In genomic region chr2:127174977-127175376, GRCh38 we compare ENCODE assay signal across 2 cellular contexts.
TF ChIP-seq lines count a peak whose summit lies in the region.

No MANE protein-coding gene starts in this region.

TF ChIP-seq in HepG2, 621 proteins besides CTCF, POLR2A, EP300 and RAD21:
- TF ChIP-seq ZNF552 (CRISPR knock-in tag; IDR thresholded peaks at IDR 0.05; ENCODE audit: borderline replicate concordance), result no peak
- TF ChIP-seq MNT (IDR thresholded peaks at IDR 0.05), result peak; percentile 99

TF ChIP-seq in WTC11, 78 proteins besides CTCF, POLR2A, EP300 and RAD21:
- TF ChIP-seq CDX4 (CRISPR knock-in tag; IDR thresholded peaks at IDR 0.05; ENCODE audit: borderline replicate concordance) (no peak), PRRX2 (CRISPR knock-in tag; IDR thresholded peaks at IDR 0.05) (no peak), GABPB1 (CRISPR knock-in tag; IDR thresholded peaks at IDR 0.05) (no peak), E2F1 (CRISPR knock-in tag; IDR thresholded peaks at IDR 0.05) (no peak), TEAD4 (CRISPR knock-in tag; IDR thresholded peaks at IDR 0.05) (no peak), NR3C1 (CRISPR knock-in tag; conservative IDR thresholded peaks at IDR 0.05; ENCODE audit: low read depth) (no peak), ZNF532 (CRISPR knock-in tag; IDR thresholded peaks at IDR 0.05; ENCODE audit: borderline replicate concordance) (no peak), IRF2 (CRISPR knock-in tag; IDR thresholded peaks at IDR 0.05; ENCODE audit: borderline replicate concordance, low read depth) (no peak), SMAD3 (CRISPR knock-in tag; IDR thresholded peaks at IDR 0.05; ENCODE audit: borderline replicate concordance) (no peak), CREB1 (CRISPR knock-in tag; IDR thresholded peaks at IDR 0.05) (no peak), FOXJ3 (CRISPR knock-in tag; IDR thresholded peaks at IDR 0.05; ENCODE audit: borderline replicate concordance) (no peak)
TF ChIP-seq in WTC11: peak in this region for 0.
